ENCODE assay signal across 1 cellular context in the genomic region with DNA sequence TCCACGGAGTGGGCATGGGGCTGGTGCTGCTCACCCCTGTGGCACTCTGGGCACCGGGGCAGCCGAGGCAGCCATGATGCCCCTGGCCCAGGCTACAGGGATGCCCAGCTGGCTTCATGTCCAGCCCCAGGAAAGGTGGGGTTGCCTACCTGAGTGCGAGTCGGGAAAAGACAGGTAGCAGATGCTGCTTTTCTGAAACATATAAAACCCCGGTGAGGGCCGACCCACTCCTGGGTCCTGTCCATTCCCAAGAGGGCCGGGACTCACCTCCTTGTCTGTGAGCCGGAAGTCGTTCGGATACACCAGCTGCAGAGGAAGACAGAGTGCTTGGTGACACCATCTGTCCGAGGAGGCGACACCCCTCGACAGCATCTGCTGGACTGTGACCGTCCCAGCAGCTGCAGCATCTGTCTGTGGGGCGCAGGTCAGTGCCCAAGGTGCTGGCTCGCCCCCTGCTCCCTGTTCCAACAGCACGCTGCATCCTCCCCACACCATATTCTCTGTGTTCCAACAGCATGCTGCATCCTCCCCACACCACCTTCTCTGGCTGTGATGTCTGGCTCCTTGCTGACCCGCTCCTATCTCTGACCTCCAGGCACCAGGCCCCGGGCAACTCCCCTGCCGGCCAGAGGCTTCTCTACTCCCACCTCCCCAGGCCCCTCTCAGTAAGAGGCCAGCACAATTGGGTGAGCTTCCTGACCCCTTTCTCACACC.
TF ChIP-seq lines count a peak whose summit lies in the region.

No MANE protein-coding gene starts in this region.

TF ChIP-seq in H1, 55 proteins besides CTCF, POLR2A, EP300 and RAD21:
- TF ChIP-seq RNF2 (IDR thresholded peaks at IDR 0.05; ENCODE audit: borderline replicate concordance, low read depth, low read length, missing control alignments, poor library complexity, severe bottlenecking) = no peak
- no peak for TF ChIP-seq POLR2AphosphoS5 (IDR thresholded peaks at IDR 0.05; ENCODE audit: low read depth, low read length)
- no peak for TF ChIP-seq NANOG (IDR thresholded peaks at IDR 0.05; ENCODE audit: insufficient read depth, low read depth, low read length, poor library complexity, severe bottlenecking)
- no peak for TF ChIP-seq EGR1 (IDR thresholded peaks at IDR 0.05; ENCODE audit: borderline replicate concordance, low read depth, low read length)
- TF ChIP-seq GTF2F1 (IDR thresholded peaks at IDR 0.05; ENCODE audit: borderline replicate concordance, low read depth, low read length) = no peak
- no peak for TF ChIP-seq SIN3A (conservative IDR thresholded peaks at IDR 0.05 in 1 of 2, IDR thresholded peaks at IDR 0.05 in 1 of 2; ENCODE audit: low read depth in 1 of 2, low read length in 2 of 2)
- TF ChIP-seq TAF1 (IDR thresholded peaks at IDR 0.05; ENCODE audit: low read depth, low read length) = no peak
- TF ChIP-seq KDM1A (IDR thresholded peaks at IDR 0.05; ENCODE audit: borderline replicate concordance, low read length) = no peak
- TF ChIP-seq POU5F1 (IDR thresholded peaks at IDR 0.05; ENCODE audit: low read depth, low read length) = no peak
- TF ChIP-seq FOSL1 (IDR thresholded peaks at IDR 0.05; ENCODE audit: insufficient read depth, low read depth, low read length) = no peak
- TF ChIP-seq, protein P1, sequence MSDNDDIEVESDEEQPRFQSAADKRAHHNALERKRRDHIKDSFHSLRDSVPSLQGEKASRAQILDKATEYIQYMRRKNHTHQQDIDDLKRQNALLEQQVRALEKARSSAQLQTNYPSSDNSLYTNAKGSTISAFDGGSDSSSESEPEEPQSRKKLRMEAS (IDR thresholded peaks at IDR 0.05) = no peak
- TF ChIP-seq RBBP5 (IDR thresholded peaks at IDR 0.05; ENCODE audit: borderline replicate concordance, low read depth, low read length) = no peak
- TF ChIP-seq SP4 (IDR thresholded peaks at IDR 0.05; ENCODE audit: low read length) = no peak
- TF ChIP-seq TCF12 (IDR thresholded peaks at IDR 0.05; ENCODE audit: low read depth, low read length) = no peak
- TF ChIP-seq CHD7 (IDR thresholded peaks at IDR 0.05; ENCODE audit: insufficient replicate concordance, low read length) = no peak
- TF ChIP-seq, protein P2, sequence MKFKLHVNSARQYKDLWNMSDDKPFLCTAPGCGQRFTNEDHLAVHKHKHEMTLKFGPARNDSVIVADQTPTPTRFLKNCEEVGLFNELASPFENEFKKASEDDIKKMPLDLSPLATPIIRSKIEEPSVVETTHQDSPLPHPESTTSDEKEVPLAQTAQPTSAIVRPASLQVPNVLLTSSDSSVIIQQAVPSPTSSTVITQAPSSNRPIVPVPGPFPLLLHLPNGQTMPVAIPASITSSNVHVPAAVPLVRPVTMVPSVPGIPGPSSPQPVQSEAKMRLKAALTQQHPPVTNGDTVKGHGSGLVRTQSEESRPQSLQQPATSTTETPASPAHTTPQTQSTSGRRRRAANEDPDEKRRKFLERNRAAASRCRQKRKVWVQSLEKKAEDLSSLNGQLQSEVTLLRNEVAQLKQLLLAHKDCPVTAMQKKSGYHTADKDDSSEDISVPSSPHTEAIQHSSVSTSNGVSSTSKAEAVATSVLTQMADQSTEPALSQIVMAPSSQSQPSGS (IDR thresholded peaks at IDR 0.05; ENCODE audit: low read length) = no peak
- no peak for TF ChIP-seq YY1 (IDR thresholded peaks at IDR 0.05; ENCODE audit: low read depth, low read length)
- no peak for TF ChIP-seq MAFK (IDR thresholded peaks at IDR 0.05; ENCODE audit: low read depth, low read length)
